8 cellular contexts compared by ENCODE assay signal in the genomic region with DNA sequence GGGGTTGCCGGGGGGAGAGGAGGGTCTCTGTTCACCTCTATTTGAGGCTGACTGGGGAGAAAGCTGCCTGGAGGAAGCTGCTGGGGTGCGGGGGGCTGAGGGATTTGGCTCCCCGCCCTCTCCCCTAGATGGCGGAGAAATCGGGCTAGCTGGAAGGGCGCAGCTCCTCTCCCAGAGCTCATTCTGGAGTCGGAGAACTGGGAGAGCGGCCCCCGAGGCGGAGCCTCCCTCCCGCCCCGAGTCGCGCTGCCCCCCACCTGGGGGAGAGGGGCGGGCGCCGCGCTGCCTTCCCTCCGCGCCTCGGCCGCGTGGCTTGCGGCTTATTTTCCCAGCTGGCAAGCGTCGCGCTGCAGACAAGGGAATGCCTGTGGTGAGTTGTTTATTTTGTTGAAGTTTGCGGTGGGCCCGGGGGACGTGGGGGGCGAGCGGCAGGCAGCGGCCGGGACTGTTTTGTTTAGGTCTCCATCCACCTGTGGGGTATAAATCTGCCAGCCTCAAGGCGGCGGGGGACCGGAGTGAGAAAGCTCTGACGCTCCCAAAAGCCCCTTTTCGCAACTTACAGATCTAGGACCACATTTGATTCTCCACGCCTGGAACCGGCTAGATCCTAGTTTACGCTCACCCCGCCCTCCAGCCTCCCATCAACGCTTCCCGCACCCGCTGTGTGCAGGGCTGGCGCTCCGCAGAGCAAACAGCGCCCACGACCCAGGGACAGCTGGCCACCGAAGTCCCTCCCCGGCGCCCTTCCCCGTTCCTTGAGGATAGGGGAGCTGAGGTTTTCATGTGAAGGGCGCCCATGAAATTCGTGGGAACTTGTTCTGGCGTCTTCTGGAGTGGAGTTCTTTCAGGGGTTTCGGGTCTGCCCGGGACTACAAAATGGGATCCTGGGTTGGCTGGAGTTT. TPM values are rescaled to one million over a fixed set of nuclear protein-coding genes. Genes with fewer than 3 reads are reported as not detected.
A peak's percentile ranks its signal among the peaks of the same experiment; 100 is the strongest.
DNase-seq lines count a peak whose midpoint lies in the region; ATAC-seq lines count a peak whose summit lies in the region.

No MANE protein-coding gene starts in this region.

- DNase-seq in NCI-H146 (lab: John Stamatoyannopoulos, UW) (peak; percentile 23), NCI-H146 treated with DMSO at 0.1 percent for 48 hours (lab: John Stamatoyannopoulos, UW; ENCODE audit: unreplicated experiment) (no peak), NCI-H2227 treated with DMSO at 0.1 percent for 48 hours (lab: John Stamatoyannopoulos, UW) (peak; percentile 21), globus pallidus (ENCODE audit: low spot score) (peak; percentile 54), nucleus accumbens (lab: John Stamatoyannopoulos, UW) (peak in 43 of 56 donors; percentile 7 to 73 (median 52)), SIG-M5 treated with dmso at 0.1 percent for 504 hours (lab: John Stamatoyannopoulos, UW; ENCODE audit: unreplicated experiment) (no peak)
- peak; percentile 49 for DNase-seq in activated naive CD4-positive, alpha-beta T cell treated with anti-CD3 and anti-CD28 coated beads for 36 hours

- H3K27me3 Mint-ChIP-seq in activated naive CD4-positive, alpha-beta T cell treated with anti-CD3 and anti-CD28 coated beads for 36 hours (ENCODE audit: low read depth): peaks cover 25% of the 10 kb centered on the region

- peaks cover 18% of the 10 kb centered on the region for H3K4me1 Mint-ChIP-seq in activated naive CD4-positive, alpha-beta T cell treated with anti-CD3 and anti-CD28 coated beads for 36 hours (ENCODE audit: low read depth)

- no peak for ATAC-seq in GM21737 (IDR thresholded peaks at IDR 0.05; ENCODE audit: unreplicated experiment)

- H3K27ac Mint-ChIP-seq in activated naive CD4-positive, alpha-beta T cell treated with anti-CD3 and anti-CD28 coated beads for 36 hours: peak overlapping the region; percentile 50

- H3K9me3 Mint-ChIP-seq in activated naive CD4-positive, alpha-beta T cell treated with anti-CD3 and anti-CD28 coated beads for 36 hours: no peaks in the 10 kb centered on the region

- H3K36me3 Mint-ChIP-seq in activated naive CD4-positive, alpha-beta T cell treated with anti-CD3 and anti-CD28 coated beads for 36 hours (ENCODE audit: low read depth): peaks cover 3% of the 10 kb centered on the region

- H3K4me3 Mint-ChIP-seq in activated naive CD4-positive, alpha-beta T cell treated with anti-CD3 and anti-CD28 coated beads for 36 hours: peak overlapping the region; percentile 91

- CTCF ChIA-PET in activated naive CD4-positive, alpha-beta T cell treated with anti-CD3 and anti-CD28 coated beads for 36 hours (lab: Charles Lee): interaction anchor here (0.6 to 7.0 kb wide), 28 partner anchors 8 to 1589 kb away, joined by 3 to 155 read pairs (median 4); no protein-coding TSS in a partner anchor

- intact Hi-C loops in activated naive CD4-positive, alpha-beta T cell treated with anti-CD3 and anti-CD28 coated beads for 36 hours (cut with micrococcal nuclease): loop anchor here (1.0 to 10.0 kb wide), 10 partner anchors 57 to 1952 kb away; no protein-coding TSS in a partner anchor

RNA-seq across cellular contexts. Expression of a gene that starts 4.0 kb away (rescaled TPM):
- 1 to 10 TPM; 5.0 to 5.9 TPM for total RNA-seq in activated naive CD4-positive, alpha-beta T cell treated with anti-CD3 and anti-CD28 coated beads for 36 hours

Comparison
In these comparisons a context has a peak if more than half of its experiments do, and no peak if none do; other contexts are left out.
1. DNase-seq: peak in NCI-H146 (single experiment), NCI-H2227 treated with DMSO at 0.1 percent for 48 hours (single experiment), activated naive CD4-positive, alpha-beta T cell treated with anti-CD3 and anti-CD28 coated beads for 36 hours (single experiment), globus pallidus (single experiment) and nucleus accumbens (43 of 56); none in NCI-H146 treated with DMSO at 0.1 percent for 48 hours (single experiment) and SIG-M5 treated with dmso at 0.1 percent for 504 hours (single experiment).